In genomic region chr11:122796128-122796717, GRCh38 we compare ENCODE assay signal across 8 cellular contexts.
DNase-seq lines count a peak whose midpoint lies in the region; TF ChIP-seq lines count a peak whose summit lies in the region.

No MANE protein-coding gene starts in this region.

- DNase-seq in GM12864 (ENCODE audit: low read depth) (peak; percentile 19), HFF-Myc (ENCODE audit: extremely low read depth, low read depth) (no peak), NOMO-1 (lab: John Stamatoyannopoulos, UW; ENCODE audit: unreplicated experiment in 2 of 2) (peak; percentile 4 to 14), activated T-cell treated with anti-CD3 and anti-CD28 coated beads for 24 hours (ENCODE audit: low read depth) (peak; percentile 65), fibroblast of pulmonary artery (ENCODE audit: low read depth) (peak; percentile 58), retinal pigment epithelial cell (ENCODE audit: low read depth) (no peak), hepatic stellate cell (ENCODE audit: low spot score) (no peak), SIG-M5 (lab: John Stamatoyannopoulos, UW) (no peak)

- no peak overlapping the region for H3K4me3 ChIP-seq in GM12864 (ENCODE audit: low read depth, low read length)
- no peak overlapping the region for H3K4me3 ChIP-seq in HFF-Myc (replicated peaks; ENCODE audit: low read depth, low read length)
- H3K4me3 ChIP-seq in fibroblast of pulmonary artery (replicated peaks; ENCODE audit: low read depth, low read length) = no peak overlapping the region
- H3K4me3 ChIP-seq in retinal pigment epithelial cell (ENCODE audit: low read length) = no peak overlapping the region

- peak; percentile 98 for TF ChIP-seq CTCF in GM12864 (IDR thresholded peaks at IDR 0.05; ENCODE audit: low read depth, low read length, missing control alignments)
- peak; percentile 90 for TF ChIP-seq CTCF in HFF-Myc (IDR thresholded peaks at IDR 0.05; ENCODE audit: low read depth, low read length, missing control alignments)
- TF ChIP-seq CTCF in fibroblast of pulmonary artery (IDR thresholded peaks at IDR 0.05; ENCODE audit: low read length, missing control alignments) = peak; percentile 90
- TF ChIP-seq CTCF in retinal pigment epithelial cell (conservative IDR thresholded peaks at IDR 0.05; ENCODE audit: low read depth, low read length) = peak; percentile 85

Comparison
In these comparisons a context has a peak if more than half of its experiments do, and no peak if none do; other contexts are left out.
1. DNase-seq: peak in GM12864 (single experiment), NOMO-1 (2 of 2), activated T-cell treated with anti-CD3 and anti-CD28 coated beads for 24 hours (single experiment) and fibroblast of pulmonary artery (single experiment); none in HFF-Myc (single experiment), retinal pigment epithelial cell (single experiment), hepatic stellate cell (single experiment) and SIG-M5 (single experiment).
2. Peak in every context shown above with its lines, with median percentiles within 50 percentile points of each other: CTCF ChIP-seq.